In genomic region chr15:83775738-83776137, GRCh38 we compare ENCODE assay signal across 25 cellular contexts.
"Had no signal": no experiment of that assay in that cellular context is flagged by ENCODE, and none has a peak within 500 bp of the region (broad histone marks: within the 10 kb centered on the region; RNA-seq: fewer than 3 reads in every experiment).

No MANE protein-coding gene starts in this region.

- H3K4me1 ChIP-seq: adrenal gland, ascending aorta, left ventricle myocardium inferior, prostate gland, right atrium auricular region, spleen had no signal

- H3K27ac ChIP-seq: adrenal gland, ascending aorta, brain microvascular endothelial cell, left ventricle myocardium inferior, ovary, prostate gland, right atrium auricular region, spleen, thoracic aorta, WERI-Rb-1 had no signal

- H3K9me3 ChIP-seq: adrenal gland, ascending aorta, ovary, prostate gland, right atrium auricular region, thoracic aorta had no signal

- H3K4me3 ChIP-seq: adrenal gland, ascending aorta, left ventricle myocardium inferior, ovary, prostate gland, right atrium auricular region, spleen, thoracic aorta had no signal

- H3K27me3 ChIP-seq: adrenal gland, ascending aorta, brain microvascular endothelial cell, ovary, right atrium auricular region had no signal

- FAIRE-seq: TTC549 had no signal

- DNase-seq: activated CD4-positive, alpha-beta T cell treated with anti-CD3 and anti-CD28 coated beads, Interleukin-2, amount 10 ng/mL, durations not matched to agents 7 days and 5 days; activated CD4-positive, CD25-positive, alpha-beta regulatory T cell treated with anti-CD3 and anti-CD28 coated beads, Interleukin-2, amount 50 U/mL, for 72 hours; activated CD8-positive, alpha-beta T cell treated with anti-CD3 and anti-CD28 coated beads, Interleukin-2, amount 10 ng/mL, durations not matched to agents 7 days and 5 days; activated gamma-delta T cell; adrenal gland; brain microvascular endothelial cell; caudate nucleus; dermis blood vessel endothelial cell; effector CD8-positive, alpha-beta T cell; erythroblast; foreskin melanocyte; immature natural killer cell; left ventricle myocardium inferior; natural killer cell; ovary; spleen; stimulated activated CD4-positive, alpha-beta T cell treated with anti-CD3 and anti-CD28 coated beads, Interleukin-4, amount 100 ng/mL, for 24 hours; stimulated activated naive CD4-positive, alpha-beta T cell treated with Interleukin-2 at 50 U/mL for 16 hours; WERI-Rb-1 had no signal

- H3K36me3 ChIP-seq: adrenal gland, brain microvascular endothelial cell, left ventricle myocardium inferior, ovary, prostate gland, right atrium auricular region, spleen, thoracic aorta, WERI-Rb-1 had no signal

- ATAC-seq: activated CD8-positive, alpha-beta T cell treated with anti-CD3 and anti-CD28 coated beads, Interleukin-2, amount 10 ng/mL, durations not matched to agents 7 days and 5 days; activated naive CD4-positive, alpha-beta T cell treated with anti-CD3 and anti-CD28 coated beads, Interleukin-2, amount 50 U/mL, for 72 hours; natural killer cell had no signal
